17 cellular contexts compared by ENCODE assay signal in the genomic region with DNA sequence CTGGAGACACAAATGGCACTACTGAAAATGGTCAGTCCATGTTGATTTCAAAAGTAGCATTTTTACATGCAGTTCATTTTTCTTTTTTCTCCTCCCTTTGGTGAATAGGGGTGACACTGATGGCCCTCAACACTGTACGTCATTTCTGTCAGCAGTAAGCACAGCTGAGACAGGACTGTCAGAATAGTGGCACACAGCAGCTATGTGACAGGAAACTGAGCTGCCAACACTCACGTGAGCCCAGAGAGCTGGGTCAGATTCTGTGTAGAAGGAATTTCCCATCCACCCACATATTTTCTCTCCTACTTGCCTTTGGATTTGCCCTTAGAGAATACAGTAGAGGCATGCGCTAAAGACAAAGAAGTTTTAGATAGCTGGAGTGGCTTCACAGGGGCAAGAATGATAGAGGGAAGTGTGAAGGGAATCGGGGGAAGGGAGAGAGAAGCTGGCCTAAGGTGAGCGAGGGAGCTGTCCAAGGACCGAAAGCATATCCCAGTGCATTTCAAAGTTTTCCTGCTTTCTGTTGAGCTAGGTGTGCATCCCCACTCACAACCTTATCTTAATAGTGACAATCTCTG.
"Had no signal": no experiment of that assay in that cellular context is flagged by ENCODE, and none has a peak within 500 bp of the region (broad histone marks: within the 10 kb centered on the region; RNA-seq: fewer than 3 reads in every experiment).

No MANE protein-coding gene starts in this region.

- H3K4me1 ChIP-seq: left lung, thyroid gland had no signal

- H3K36me3 ChIP-seq: left lung, neutrophil, thyroid gland had no signal

- H3K36me3 Mint-ChIP-seq: naive B cell, type B pancreatic cell had no signal

- H3K4me3 Mint-ChIP-seq: naive B cell, nephron, type B pancreatic cell had no signal

- DNase-seq: effector CD4-positive, alpha-beta T cell; islet precursor cell; left lung; mesenchymal stem cell; naive B cell; posterior cingulate gyrus; stimulated activated CD4-positive, alpha-beta T cell treated with anti-CD3 and anti-CD28 coated beads, Interleukin-2, amount 100 ng/mL, for 48 hours; stimulated activated naive CD4-positive, alpha-beta T cell treated with Interleukin-2 at 50 U/mL for 16 hours; thyroid gland had no signal

- FAIRE-seq: frontal cortex, urothelium cell line had no signal

- H3K4me1 Mint-ChIP-seq: naive B cell had no signal

- H3K9me3 Mint-ChIP-seq: nephron, type B pancreatic cell had no signal

- H3K9me3 ChIP-seq: left lung, neutrophil, thyroid gland had no signal

- H3K27me3 ChIP-seq: left lung, neutrophil, thyroid gland had no signal

- ATAC-seq: left lung had no signal

- H3K27ac ChIP-seq: coronary artery, left lung, neutrophil, thyroid gland had no signal

- H3K27me3 Mint-ChIP-seq: naive B cell, type B pancreatic cell had no signal

- H3K4me3 ChIP-seq: coronary artery, left lung, lung, smooth muscle cell, thyroid gland had no signal

- H3K27ac Mint-ChIP-seq: naive B cell, nephron, type B pancreatic cell had no signal
